In genomic region chr1:109312978-109313775, GRCh38 we compare ENCODE assay signal across 17 cellular contexts. TPM values are rescaled to one million over a fixed set of nuclear protein-coding genes. Genes with fewer than 3 reads are reported as not detected.
DNase-seq lines count a peak whose midpoint lies in the region; ATAC-seq and TF ChIP-seq lines count a peak whose summit lies in the region.
"Had no signal": no experiment of that assay in that cellular context is flagged by ENCODE, and none has a peak within 500 bp of the region (broad histone marks: within the 10 kb centered on the region; RNA-seq: fewer than 3 reads in every experiment).

No MANE protein-coding gene starts in this region.

- intact Hi-C loops in esophagus squamous epithelium (cut with DNase I), result no loop called here

- no peak for TF ChIP-seq POLR2A in esophagus squamous epithelium (IDR thresholded peaks at IDR 0.05)

- TF ChIP-seq CTCF in esophagus squamous epithelium (IDR thresholded peaks at IDR 0.05), result no peak

- H3K36me3 ChIP-seq in esophagus squamous epithelium, result peaks cover 0 to 77% (median 10%) of the 10 kb centered on the region in 3 donors

- peak; percentile 59 to 64 for DNase-seq in AML-193 (lab: John Stamatoyannopoulos, UW)
- peak; percentile 60 for DNase-seq in NCI-H446 treated with DMSO at 0.1 percent for 48 hours (lab: John Stamatoyannopoulos, UW)
- no peak for DNase-seq in esophagus squamous epithelium (lab: John Stamatoyannopoulos, UW)
- DNase-seq in myocyte (ENCODE audit: low read depth), result peak; percentile 69
- no peak for DNase-seq in SHP77 (lab: John Stamatoyannopoulos, UW)
- DNase-seq in cerebellar cortex (ENCODE audit: low spot score), result no peak
- DNase-seq: activated CD8-positive, alpha-beta memory T cell treated with anti-CD3 and anti-CD28 coated beads, Interleukin-2, amount 50 U/mL, for 4 hours; amniotic stem cell; DMS79; effector memory CD4-positive, alpha-beta T cell; HCEC 1CT; KBM-7; naive B cell; NCI-H2081; spleen had no signal

- ATAC-seq in HG02759 (IDR thresholded peaks at IDR 0.05; ENCODE audit: unreplicated experiment) (no peak), GM18858 (IDR thresholded peaks at IDR 0.05; ENCODE audit: unreplicated experiment) (no peak)

- WGBS in esophagus squamous epithelium, 2 donors, result 59 to 63% methylated on average over 12 of the region's 12 CpGs

- H3K4me3 ChIP-seq in esophagus squamous epithelium, result no peak overlapping the region
- H3K4me3 ChIP-seq: spleen had no signal

- H3K27ac ChIP-seq in esophagus squamous epithelium, result peak overlapping the region in 3 of 4 donors; percentile 7 to 26 (median 16)
- H3K27ac ChIP-seq: spleen had no signal

- H3K4me1 ChIP-seq in esophagus squamous epithelium, result peaks cover 0 to 10% (median 0%) of the 10 kb centered on the region in 3 donors

- no peaks in the 10 kb centered on the region for H3K9me3 ChIP-seq in esophagus squamous epithelium
- H3K9me3 ChIP-seq: spleen had no signal

- no peaks in the 10 kb centered on the region for H3K27me3 ChIP-seq in esophagus squamous epithelium
- H3K27me3 ChIP-seq: spleen had no signal

RNA-seq across cellular contexts. Expression of gene MYBPHL, which starts 6.4 kb away (rescaled TPM):
- total RNA-seq in esophagus squamous epithelium, result not detected
- 1.1 TPM in 1 of 2 replicates, not detected in the other for total RNA-seq in myocyte
- 0.67 TPM for polyA plus RNA-seq in myocyte (2012)
- total RNA-seq: spleen had no signal
- polyA plus RNA-seq: spleen had no signal

RNA-seq across cellular contexts. Expression of gene PSRC1, which starts 30.2 kb away (rescaled TPM):
- total RNA-seq in esophagus squamous epithelium (10 to 100 TPM in 1 of 4 donors, 1 to 10 TPM in 3; 2.3 to 13.1 (median 8.7) TPM), myocyte (3.6 and 4.0 TPM in 2 replicates)
- polyA plus RNA-seq in myocyte (2012), result 2.8 TPM

Comparison
In these comparisons a context has a peak if more than half of its experiments do, and no peak if none do; other contexts are left out.
1. DNase-seq: peak in AML-193 (2 of 2), NCI-H446 treated with DMSO at 0.1 percent for 48 hours (single experiment) and myocyte (single experiment); none in esophagus squamous epithelium (single experiment), SHP77 (0 of 2) and cerebellar cortex (single experiment).